In genomic region chr6:47241742-47242482, GRCh38 we compare ENCODE assay signal across 9 cellular contexts.
DNase-seq lines count a peak whose midpoint lies in the region; ATAC-seq, FAIRE-seq and TF ChIP-seq lines count a peak whose summit lies in the region.
"Had no signal": no experiment of that assay in that cellular context is flagged by ENCODE, and none has a peak within 500 bp of the region (broad histone marks: within the 10 kb centered on the region; RNA-seq: fewer than 3 reads in every experiment).

No MANE protein-coding gene starts in this region.

- intact Hi-C loops in colonic mucosa (cut with DNase I): loop anchor here (10.0 kb wide), 2 partner anchors 63 to 147 kb away; partner anchors contain the start of gene TNFRSF21

- H3K4me3 ChIP-seq in colonic mucosa (no peak overlapping the region), osteoblast (ENCODE audit: insufficient read depth, low read length) (peak overlapping the region; percentile 35)

- H3K9me3 ChIP-seq in colonic mucosa (no peaks in the 10 kb centered on the region), osteoblast (ENCODE audit: low read depth, low read length) (no peaks in the 10 kb centered on the region)

- peak; percentile 24 for DNase-seq in Daoy (ENCODE audit: low read depth)
- peak; percentile 77 for DNase-seq in LHCN-M2 (ENCODE audit: low read depth)
- DNase-seq in colonic mucosa: no peak
- DNase-seq in osteoblast (ENCODE audit: insufficient read length, low spot score, missing footprints): no peak
- DNase-seq in foreskin melanocyte: no peak
- DNase-seq in left lobe of liver (ENCODE audit: low spot score): no peak
- DNase-seq in NCI-H1694 (lab: John Stamatoyannopoulos, UW): no peak
- DNase-seq in HTR-8/SVneo (ENCODE audit: insufficient read length, low spot score): no peak
- DNase-seq: NCI-H2107 had no signal

- TF ChIP-seq CTCF in colonic mucosa (IDR thresholded peaks at IDR 0.05) (no peak), osteoblast (IDR thresholded peaks at IDR 0.05; ENCODE audit: extremely low read depth, low read depth, low read length) (no peak)

- H3K27me3 ChIP-seq in colonic mucosa (no peaks in the 10 kb centered on the region), osteoblast (ENCODE audit: insufficient read depth, low read length) (no peaks in the 10 kb centered on the region)

- no peak for ATAC-seq in left lobe of liver

- no peaks in the 10 kb centered on the region for H4K20me1 ChIP-seq in osteoblast (ENCODE audit: insufficient read depth, low read length)

- no peak for FAIRE-seq in HTR-8/SVneo (lab: Jason Lieb, UNC)

- no peaks in the 10 kb centered on the region for H3K36me3 ChIP-seq in colonic mucosa
- H3K36me3 ChIP-seq in osteoblast (ENCODE audit: insufficient read depth, low read length): no peaks in the 10 kb centered on the region

- peaks cover 7% of the 10 kb centered on the region for H3K4me1 ChIP-seq in colonic mucosa
- H3K4me1 ChIP-seq in osteoblast (ENCODE audit: insufficient read depth, low read length): peaks cover 7% of the 10 kb centered on the region

- H3K9ac ChIP-seq in colonic mucosa (ENCODE audit: low read depth in 2 of 2, low read length in 2 of 2): peak overlapping the region in 1 of 2 donors; percentile 53

- peak overlapping the region; percentile 35 for H3K27ac ChIP-seq in colonic mucosa
- H3K27ac ChIP-seq in osteoblast (ENCODE audit: low read depth, low read length): peak overlapping the region; percentile 66

- H3K79me2 ChIP-seq in osteoblast (ENCODE audit: insufficient read depth, low read length): no peaks in the 10 kb centered on the region

- H3K4me2 ChIP-seq in osteoblast (ENCODE audit: insufficient read depth, low read length): peak overlapping the region; percentile 61

- H2AFZ ChIP-seq in osteoblast (ENCODE audit: low read length): peak overlapping the region; percentile 70

Comparison
In these comparisons a context has a peak if more than half of its experiments do, and no peak if none do; other contexts are left out.
1. DNase-seq: peak in Daoy (single experiment) and LHCN-M2 (single experiment); none in colonic mucosa (single experiment), osteoblast (single experiment), foreskin melanocyte (single experiment), left lobe of liver (single experiment), NCI-H1694 (single experiment) and HTR-8/SVneo (single experiment).